In the genomic region with DNA sequence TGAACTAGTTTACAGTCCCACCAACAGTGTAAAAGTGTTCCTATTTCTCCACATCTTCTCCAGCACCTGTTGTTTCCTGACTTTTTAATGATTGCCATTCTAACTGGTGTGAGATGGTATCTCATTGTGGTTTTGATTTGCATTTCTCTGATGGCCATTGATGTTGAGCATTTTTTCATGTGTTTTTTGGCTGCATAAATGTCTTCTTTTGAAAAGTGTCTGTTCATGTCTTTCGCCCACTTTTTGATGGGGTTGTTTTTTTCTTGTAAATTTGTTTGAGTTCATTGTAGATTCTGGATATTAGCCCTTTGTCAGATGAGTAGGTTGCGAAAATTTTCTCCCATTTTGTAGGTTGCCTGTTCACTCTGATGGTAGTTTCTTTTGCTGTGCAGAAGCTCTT, we compare ENCODE assay signal across 13 cellular contexts. TPM values are rescaled to one million over a fixed set of nuclear protein-coding genes. Genes with fewer than 3 reads are reported as not detected.
"Had no signal": no experiment of that assay in that cellular context is flagged by ENCODE, and none has a peak within 500 bp of the region (broad histone marks: within the 10 kb centered on the region; RNA-seq: fewer than 3 reads in every experiment).

No MANE protein-coding gene starts in this region.

RNA-seq across cellular contexts. Expression of gene CYP2B6, which starts 7.9 kb away (rescaled TPM):
- total RNA-seq: activated B cell treated with CpG ODN at 0.5 μM for 24 hours; activated CD4-positive, alpha-beta memory T cell treated with anti-CD3 and anti-CD28 coated beads for 36 hours; activated CD4-positive, alpha-beta memory T cell treated with anti-CD3 and anti-CD28 coated beads, Interleukin-2, amount 10 ng/mL, durations not matched to agents 7 days and 5 days; activated CD4-positive, alpha-beta T cell treated with anti-CD3 and anti-CD28 coated beads for 36 hours; activated CD4-positive, alpha-beta T cell treated with anti-CD3 and anti-CD28 coated beads, Interleukin-2, amount 10 ng/mL, durations not matched to agents 24 days and 14 days; activated CD4-positive, alpha-beta T cell treated with anti-CD3 and anti-CD28 coated beads, Interleukin-2, amount 10 ng/mL, durations not matched to agents 7 days and 5 days; activated CD8-positive, alpha-beta memory T cell treated with anti-CD3 and anti-CD28 coated beads for 36 hours; activated CD8-positive, alpha-beta memory T cell treated with anti-CD3 and anti-CD28 coated beads, Interleukin-2, amount 10 ng/mL, durations not matched to agents 7 days and 5 days; activated CD8-positive, alpha-beta T cell treated with anti-CD3 and anti-CD28 coated beads for 36 hours; activated CD8-positive, alpha-beta T cell treated with anti-CD3 and anti-CD28 coated beads, Interleukin-2, amount 10 ng/mL, durations not matched to agents 7 days and 5 days; T-helper 1 cell treated with Interleukin-12 subunit alpha and Interleukin-12 subunit beta and Interleukin-4 antibody, amounts not matched to agents 30 ng/mL and 1 ng/mL, for 36 hours; T-helper 17 cell; T-helper 2 cell treated with Interferon-gamma antibody and Interleukin-4, amounts not matched to agents 100 ng/mL and 5 ng/mL, for 36 hours had no signal
